Comparison of ENCODE assay signal across 20 cellular contexts in the genomic region with DNA sequence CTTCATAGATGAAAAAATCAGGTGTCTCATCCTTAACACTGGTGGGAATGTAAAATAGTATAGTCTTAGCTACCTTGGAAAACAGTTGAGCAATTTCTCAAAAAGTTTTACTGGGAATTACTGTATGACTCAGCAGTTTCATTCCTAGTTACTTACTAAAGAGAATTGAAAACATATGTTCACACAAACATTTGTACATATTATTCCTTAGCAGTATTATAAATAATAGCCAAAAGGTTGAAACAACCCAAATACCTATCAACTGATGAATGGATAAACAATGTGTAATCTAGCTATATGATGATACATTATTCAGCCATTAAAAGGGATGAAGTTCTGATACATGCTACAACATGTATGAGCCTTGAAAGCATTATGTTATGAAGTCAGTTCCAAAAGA. TPM values are rescaled to one million over a fixed set of nuclear protein-coding genes. Genes with fewer than 3 reads are reported as not detected.
DNase-seq lines count a peak whose midpoint lies in the region; ATAC-seq and TF ChIP-seq lines count a peak whose summit lies in the region.
"Had no signal": no experiment of that assay in that cellular context is flagged by ENCODE, and none has a peak within 500 bp of the region (broad histone marks: within the 10 kb centered on the region; RNA-seq: fewer than 3 reads in every experiment).

No MANE protein-coding gene starts in this region.

- in situ Hi-C loops in astrocyte of the cerebellum (cut with HindIII; ENCODE audit: low sequenced_read_pairs): no loop called here

- H3K27ac ChIP-seq in AG04450 (ENCODE audit: low read depth, low read length): no peak overlapping the region
- H3K27ac ChIP-seq: gastrocnemius medialis, PC-9, prostate gland, uterus had no signal

- no peak for TF ChIP-seq CTCF in AG04450 (IDR thresholded peaks at IDR 0.05; ENCODE audit: low read depth, low read length)
- TF ChIP-seq CTCF in HFF-Myc (IDR thresholded peaks at IDR 0.05; ENCODE audit: low read depth, low read length, missing control alignments): no peak
- TF ChIP-seq CTCF in astrocyte of the cerebellum (IDR thresholded peaks at IDR 0.05; ENCODE audit: low read depth, low read length, missing control alignments): no peak
- no peak for TF ChIP-seq CTCF in fibroblast of villous mesenchyme (IDR thresholded peaks at IDR 0.05; ENCODE audit: insufficient read depth, low read depth, low read length)

- CTCF ChIA-PET in AG04450 (lab: Charles Lee): interaction anchor here (0.6 to 3.2 kb wide), 3 partner anchors 16 to 446 kb away, joined by 3 to 18 read pairs (median 4); no protein-coding TSS in a partner anchor

- H3K36me3 Mint-ChIP-seq in activated T-cell treated with anti-CD3 and anti-CD28 coated beads, Interleukin-2, amount 50 U/mL, for 24 hours (ENCODE audit: low read depth): no peaks in the 10 kb centered on the region
- H3K36me3 Mint-ChIP-seq: naive thymus-derived CD4-positive, alpha-beta T cell had no signal

- POLR2A ChIA-PET in AG04450 (lab: Yijun Ruan, JAX): no interaction called here

- H3K4me3 Mint-ChIP-seq in activated T-cell treated with anti-CD3 and anti-CD28 coated beads, Interleukin-2, amount 50 U/mL, for 24 hours: no peak overlapping the region
- H3K4me3 Mint-ChIP-seq: activated T-cell treated with anti-CD3 and anti-CD28 coated beads, Interleukin-2, amount 50 U/mL, for 72 hours; naive thymus-derived CD4-positive, alpha-beta T cell had no signal

- H3K9me3 Mint-ChIP-seq in activated T-cell treated with anti-CD3 and anti-CD28 coated beads, Interleukin-2, amount 50 U/mL, for 24 hours: no peaks in the 10 kb centered on the region
- H3K9me3 Mint-ChIP-seq: naive thymus-derived CD4-positive, alpha-beta T cell had no signal

- H3K4me3 ChIP-seq in AG04450 (ENCODE audit: low read depth, low read length) (no peak overlapping the region), HFF-Myc (replicated peaks; ENCODE audit: low read depth, low read length) (no peak overlapping the region), astrocyte of the cerebellum (ENCODE audit: low read depth, low read length) (no peak overlapping the region), fibroblast of villous mesenchyme (ENCODE audit: low read depth, low read length) (no peak overlapping the region)
- H3K4me3 ChIP-seq: gastrocnemius medialis, lung, PC-9, prostate gland, uterus had no signal

- H3K27me3 ChIP-seq in AG04450 (ENCODE audit: control insufficient read depth, insufficient read depth, low read length): no peaks in the 10 kb centered on the region
- H3K27me3 ChIP-seq: gastrocnemius medialis, uterus had no signal

- no peaks in the 10 kb centered on the region for H3K9me3 ChIP-seq in AG04450 (ENCODE audit: control insufficient read depth, insufficient read depth, low read length)
- H3K9me3 ChIP-seq: gastrocnemius medialis, prostate gland had no signal

- no peak overlapping the region for H3K27ac Mint-ChIP-seq in activated T-cell treated with anti-CD3 and anti-CD28 coated beads, Interleukin-2, amount 50 U/mL, for 24 hours
- H3K27ac Mint-ChIP-seq: activated T-cell treated with anti-CD3 and anti-CD28 coated beads, Interleukin-2, amount 50 U/mL, for 72 hours; naive thymus-derived CD4-positive, alpha-beta T cell had no signal

- H3K27me3 Mint-ChIP-seq in activated T-cell treated with anti-CD3 and anti-CD28 coated beads, Interleukin-2, amount 50 U/mL, for 24 hours: peaks cover 6% of the 10 kb centered on the region

- DNase-seq in AG04450 (ENCODE audit: low read depth, low spot score): peak; percentile 32
- peak; percentile 52 for DNase-seq in HFF-Myc (ENCODE audit: extremely low read depth, low read depth)
- peak; percentile 35 for DNase-seq in astrocyte of the cerebellum (ENCODE audit: low read depth)
- peak; percentile 72 for DNase-seq in fibroblast of villous mesenchyme (ENCODE audit: low read depth)
- DNase-seq in activated T-cell treated with anti-CD3 and anti-CD28 coated beads, Interleukin-2, amount 50 U/mL, for 24 hours: no peak
- no peak for DNase-seq in activated effector memory CD4-positive, alpha-beta T cell treated with Interleukin-2 at 50 U/mL for 16 hours
- DNase-seq: activated CD4-positive, alpha-beta T cell treated with anti-CD3 and anti-CD28 coated beads, Interleukin-2, amount 50 U/mL, for 48 hours; activated T-cell treated with anti-CD3 and anti-CD28 coated beads, Interleukin-2, amount 50 U/mL, for 72 hours; anterior cingulate cortex; DMS153; gastrocnemius medialis; naive thymus-derived CD4-positive, alpha-beta T cell; NCI-H2029; NCI-H524 treated with DMSO at 0.1 percent for 48 hours; PC-9; uterus had no signal

- ATAC-seq in HG03139 (IDR thresholded peaks at IDR 0.05; ENCODE audit: unreplicated experiment): no peak
- no peak for ATAC-seq in HG02852 (IDR thresholded peaks at IDR 0.05; ENCODE audit: unreplicated experiment)
- ATAC-seq: activated T-cell treated with anti-CD3 and anti-CD28 coated beads, Interleukin-2, amount 50 U/mL, for 72 hours; gastrocnemius medialis; naive thymus-derived CD4-positive, alpha-beta T cell had no signal

- no peaks in the 10 kb centered on the region for H3K4me1 Mint-ChIP-seq in activated T-cell treated with anti-CD3 and anti-CD28 coated beads, Interleukin-2, amount 50 U/mL, for 24 hours (ENCODE audit: low read depth)
- H3K4me1 Mint-ChIP-seq: naive thymus-derived CD4-positive, alpha-beta T cell had no signal

RNA-seq across cellular contexts. Expression of gene RBM46, which starts 41.7 kb away (rescaled TPM):
- not detected in 2 replicates for polyA plus RNA-seq in AG04450 (2011; rRNA removed)
- not detected in 2 replicates for polyA minus RNA-seq in AG04450 (2011; rRNA and poly(A)+ RNA removed)
- total RNA-seq in fibroblast of villous mesenchyme: 0.32 TPM in 1 of 2 replicates, not detected in the other
- total RNA-seq: activated T-cell treated with anti-CD3 and anti-CD28 coated beads, Interleukin-2, amount 50 U/mL, for 72 hours; gastrocnemius medialis; lung; naive thymus-derived CD4-positive, alpha-beta T cell; PC-9 had no signal
- polyA plus RNA-seq: naive thymus-derived CD4-positive, alpha-beta T cell had no signal

Comparison
In these comparisons a context has a peak if more than half of its experiments do, and no peak if none do; other contexts are left out.
1. DNase-seq: peak in AG04450 (single experiment), HFF-Myc (single experiment), astrocyte of the cerebellum (single experiment) and fibroblast of villous mesenchyme (single experiment); none in activated T-cell treated with anti-CD3 and anti-CD28 coated beads, Interleukin-2, amount 50 U/mL, for 24 hours (single experiment) and activated effector memory CD4-positive, alpha-beta T cell treated with Interleukin-2 at 50 U/mL for 16 hours (single experiment).